In the genomic region with DNA sequence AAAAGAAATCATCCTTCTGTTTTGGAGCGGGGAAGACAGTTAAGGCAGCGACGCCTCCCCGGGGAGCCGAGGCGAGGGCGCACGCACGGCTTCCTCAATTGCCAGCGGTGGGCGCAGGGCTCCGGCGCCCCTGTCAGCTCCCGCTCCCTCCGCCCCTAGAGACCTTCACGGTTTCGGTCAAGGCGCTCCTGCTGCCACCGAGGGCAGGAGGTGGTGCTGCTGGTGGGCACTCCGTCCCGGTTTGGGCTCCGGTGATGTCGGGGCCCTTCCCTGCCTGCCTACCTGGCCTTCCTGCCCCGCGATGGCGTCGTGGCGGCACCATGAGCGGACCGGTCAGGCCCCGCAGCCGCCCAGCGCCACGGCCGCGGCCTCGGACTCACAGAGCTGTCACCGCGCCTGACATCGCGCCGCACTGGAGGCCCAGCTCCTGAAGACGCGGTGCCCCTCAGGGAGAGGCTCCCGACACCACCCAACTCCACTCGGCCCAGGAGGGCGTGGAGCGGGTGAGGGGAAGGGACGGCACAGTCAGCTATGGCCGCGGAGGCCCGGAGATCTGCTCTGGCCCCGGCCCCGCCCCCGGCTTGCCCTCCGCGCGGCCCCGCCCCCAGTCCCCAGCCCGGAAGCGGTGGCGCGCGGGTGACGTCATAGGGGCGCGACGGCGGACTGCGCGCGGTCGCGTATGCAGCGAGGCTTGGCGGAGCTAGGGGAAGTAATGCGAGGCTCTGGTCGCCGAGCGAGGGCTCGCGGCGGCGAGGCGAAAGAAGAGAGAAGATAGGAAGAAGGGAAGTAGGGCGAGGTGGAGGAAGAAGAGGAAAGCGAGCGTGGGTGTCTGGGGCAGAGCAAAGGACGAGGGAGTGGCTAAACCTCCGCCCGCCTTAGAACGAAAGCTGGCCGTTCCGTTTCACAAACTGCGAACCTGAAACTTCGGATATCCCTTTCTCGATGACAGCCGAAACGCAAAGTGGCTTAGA, we compare ENCODE assay signal across 8 cellular contexts. TPM values are rescaled to one million over a fixed set of nuclear protein-coding genes. Genes with fewer than 3 reads are reported as not detected.
A peak's percentile ranks its signal among the peaks of the same experiment; 100 is the strongest.
DNase-seq lines count a peak whose midpoint lies in the region; ATAC-seq and TF ChIP-seq lines count a peak whose summit lies in the region.

A gene with protein sequence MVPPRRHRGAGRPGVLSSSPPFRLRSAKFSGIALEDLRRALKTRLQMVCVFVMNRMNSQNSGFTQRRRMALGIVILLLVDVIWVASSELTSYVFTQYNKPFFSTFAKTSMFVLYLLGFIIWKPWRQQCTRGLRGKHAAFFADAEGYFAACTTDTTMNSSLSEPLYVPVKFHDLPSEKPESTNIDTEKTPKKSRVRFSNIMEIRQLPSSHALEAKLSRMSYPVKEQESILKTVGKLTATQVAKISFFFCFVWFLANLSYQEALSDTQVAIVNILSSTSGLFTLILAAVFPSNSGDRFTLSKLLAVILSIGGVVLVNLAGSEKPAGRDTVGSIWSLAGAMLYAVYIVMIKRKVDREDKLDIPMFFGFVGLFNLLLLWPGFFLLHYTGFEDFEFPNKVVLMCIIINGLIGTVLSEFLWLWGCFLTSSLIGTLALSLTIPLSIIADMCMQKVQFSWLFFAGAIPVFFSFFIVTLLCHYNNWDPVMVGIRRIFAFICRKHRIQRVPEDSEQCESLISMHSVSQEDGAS (minus strand): TSS at position 555 of the 971 bp plus-strand sequence. CDS start 233 bp downstream, at position 322.

- TF ChIP-seq CTCF in GM10248 (IDR thresholded peaks at IDR 0.05; ENCODE audit: control extremely low read depth, extremely low read depth, low read depth, missing control alignments), result no peak
- TF ChIP-seq CTCF in SK-N-SH (IDR thresholded peaks at IDR 0.05), result no peak; the same call in 1 of the 2 replicates
- TF ChIP-seq CTCF in suprapubic skin (IDR thresholded peaks at IDR 0.05), result no peak

- H3K4me1 ChIP-seq in SK-N-SH (ENCODE audit: control insufficient read depth in 1 of 2, insufficient read depth in 2 of 2, low read depth in 1 of 2, low read length in 1 of 2) (peaks cover 0 to 10% of the 10 kb centered on the region in 2 experiments; a peak in 3 of 4 replicates), suprapubic skin (peaks cover 27% of the 10 kb centered on the region)

- TF ChIP-seq POLR2A in suprapubic skin (IDR thresholded peaks at IDR 0.05), result peak; percentile 53 to 86

- H3K27ac ChIP-seq in SK-N-SH (ENCODE audit: low read depth in 2 of 2, low read length in 1 of 2) (peak within 1 kb of the TSS; percentile 86 to 93), suprapubic skin (peak within 1 kb of the TSS; percentile 94)

- TF ChIP-seq RAD21 in SK-N-SH (IDR thresholded peaks at IDR 0.05; ENCODE audit: low read length), result no peak

- CTCF ChIA-PET in GM10248 (lab: Yijun Ruan, JAX), result interaction anchor here (0.8 to 2.0 kb wide), 11 partner anchors 8 to 795 kb away, joined by 3 to 8 read pairs (median 3); no protein-coding TSS in a partner anchor
- CTCF ChIA-PET in SK-N-SH (lab: Yijun Ruan, JAX), result interaction anchor here (1.2 to 1.5 kb wide), 2 partner anchors 9 to 69 kb away, joined by 3 to 5 read pairs; no protein-coding TSS in a partner anchor

- peak; percentile 89 for ATAC-seq in HG02610 (IDR thresholded peaks at IDR 0.05; ENCODE audit: unreplicated experiment)

- H3K27me3 ChIP-seq in SK-N-SH (ENCODE audit: insufficient read depth) (no peaks in the 10 kb centered on the region), suprapubic skin (no peaks in the 10 kb centered on the region)

- POLR2A ChIA-PET in GM10248 (lab: Yijun Ruan, JAX), result interaction anchor here (0.6 to 1.1 kb wide), 3 partner anchors 27 to 130 kb away, joined by 3 to 4 read pairs (median 4); no protein-coding TSS in a partner anchor
- POLR2A ChIA-PET in SK-N-SH (lab: Yijun Ruan, JAX), result interaction anchor here (0.9 to 1.3 kb wide), 5 partner anchors 39 to 140 kb away, joined by 3 to 6 read pairs (median 3); a partner anchor contains a TSS

- H4K20me1 ChIP-seq in SK-N-SH (ENCODE audit: insufficient read depth), result peaks cover 9% of the 10 kb centered on the region; the same call in 1 of the 2 replicates

- peaks cover 17% of the 10 kb centered on the region for H3F3A ChIP-seq in SK-N-SH (replicated peaks; ENCODE audit: insufficient read depth)

- WGBS in SK-N-SH (ENCODE audit: low lambda C conversion rate), result under 1% methylated on average over 51 of the region's 99 CpGs
- WGBS in suprapubic skin, result 0% methylated on average over 44 of the region's 99 CpGs

- peak within 1 kb of the TSS; percentile 94 to 99 for H3K4me3 ChIP-seq in SK-N-SH (ENCODE audit: low read depth in 2 of 2, low read length in 1 of 2)
- H3K4me3 ChIP-seq in suprapubic skin, result peak within 1 kb of the TSS; percentile 81

- H2AFZ ChIP-seq in SK-N-SH (ENCODE audit: low read depth), result peak within 1 kb of the TSS; percentile 79

- peak within 1 kb of the TSS; percentile 92 for H3K9ac ChIP-seq in SK-N-SH

- peaks cover 59% of the 10 kb centered on the region for H3K79me2 ChIP-seq in SK-N-SH (ENCODE audit: insufficient read depth)

- H3K9me2 ChIP-seq in SK-N-SH, result no peaks in the 10 kb centered on the region

- H3K36me3 ChIP-seq in SK-N-SH (replicated peaks in 1 of 2; ENCODE audit: control insufficient read depth in 1 of 2, insufficient read depth in 2 of 2, low read length in 1 of 2), result peaks cover 5 to 21% of the 10 kb centered on the region in 2 experiments
- peaks cover 2% of the 10 kb centered on the region for H3K36me3 ChIP-seq in suprapubic skin

- DNase-seq in GM10248 (ENCODE audit: extremely low spot score), result peak; percentile 92
- DNase-seq in NCI-H1092 (lab: John Stamatoyannopoulos, UW), result peak; percentile 72
- peak; percentile 96 for DNase-seq in SK-N-SH
- peak; percentile 91 for DNase-seq in activated naive CD4-positive, alpha-beta T cell treated with anti-CD3 and anti-CD28 coated beads, Interleukin-2, amount 50 U/mL, for 16 hours
- peak; percentile 86 for DNase-seq in germinal center (ENCODE audit: low spot score)
- peak; percentile 90 for DNase-seq in occipital lobe (lab: John Stamatoyannopoulos, UW)
- peak; percentile 92 to 93 for DNase-seq in suprapubic skin (ENCODE audit: low spot score in 2 of 2)

- no peaks in the 10 kb centered on the region for H3K9me3 ChIP-seq in SK-N-SH
- no peaks in the 10 kb centered on the region for H3K9me3 ChIP-seq in suprapubic skin

- TF ChIP-seq EP300 in SK-N-SH (IDR thresholded peaks at IDR 0.05; ENCODE audit: borderline replicate concordance in 1 of 2, low read depth in 1 of 2, low read length in 1 of 2) (no peak), suprapubic skin (IDR thresholded peaks at IDR 0.05) (no peak)

- peak within 1 kb of the TSS; percentile 89 for H3K4me2 ChIP-seq in SK-N-SH

TF ChIP-seq in SK-N-SH, 30 proteins besides CTCF, POLR2A, EP300 and RAD21 (continues in another document):
- TF ChIP-seq GABPA (IDR thresholded peaks at IDR 0.05; ENCODE audit: low read depth) (peak; percentile 74), FOXJ3 (CRISPR knock-in tag; IDR thresholded peaks at IDR 0.05) (no peak), GATA2 (CRISPR knock-in tag; IDR thresholded peaks at IDR 0.05) (no peak), FOSL2 (IDR thresholded peaks at IDR 0.05; ENCODE audit: borderline replicate concordance, low read depth) (no peak), SIN3A (IDR thresholded peaks at IDR 0.05; ENCODE audit: borderline replicate concordance, low read depth, low read length) (no peak; the same call in 1 of the 2 replicates), TEAD4 (IDR thresholded peaks at IDR 0.05; ENCODE audit: borderline replicate concordance, insufficient read depth) (no peak), NRF1 (IDR thresholded peaks at IDR 0.05; ENCODE audit: low read depth, low read length) (no peak; the same call in 1 of the 2 replicates), RFX5 (IDR thresholded peaks at IDR 0.05; ENCODE audit: low read length) (no peak), ELF1 (IDR thresholded peaks at IDR 0.05) (peak; percentile 92), CHD2 (IDR thresholded peaks at IDR 0.05; ENCODE audit: low read length, partially characterized antibody) (peak; percentile 83), SMC3 (IDR thresholded peaks at IDR 0.05; ENCODE audit: low read depth, low read length) (no peak), EZH2phosphoT487 (IDR thresholded peaks at IDR 0.05; ENCODE audit: borderline replicate concordance, low read depth) (no peak), RXRA (IDR thresholded peaks at IDR 0.05; ENCODE audit: borderline replicate concordance, low read depth) (no peak), TCF12 (IDR thresholded peaks at IDR 0.05) (no peak; the same call in 1 of the 2 replicates), NFIC (IDR thresholded peaks at IDR 0.05; ENCODE audit: borderline replicate concordance) (no peak; the same call in 1 of the 2 replicates)
- TF ChIP-seq, protein P1, sequence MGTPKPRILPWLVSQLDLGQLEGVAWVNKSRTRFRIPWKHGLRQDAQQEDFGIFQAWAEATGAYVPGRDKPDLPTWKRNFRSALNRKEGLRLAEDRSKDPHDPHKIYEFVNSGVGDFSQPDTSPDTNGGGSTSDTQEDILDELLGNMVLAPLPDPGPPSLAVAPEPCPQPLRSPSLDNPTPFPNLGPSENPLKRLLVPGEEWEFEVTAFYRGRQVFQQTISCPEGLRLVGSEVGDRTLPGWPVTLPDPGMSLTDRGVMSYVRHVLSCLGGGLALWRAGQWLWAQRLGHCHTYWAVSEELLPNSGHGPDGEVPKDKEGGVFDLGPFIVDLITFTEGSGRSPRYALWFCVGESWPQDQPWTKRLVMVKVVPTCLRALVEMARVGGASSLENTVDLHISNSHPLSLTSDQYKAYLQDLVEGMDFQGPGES (IDR thresholded peaks at IDR 0.05; ENCODE audit: low read depth, low read length), result no peak
- TF ChIP-seq, protein P2, sequence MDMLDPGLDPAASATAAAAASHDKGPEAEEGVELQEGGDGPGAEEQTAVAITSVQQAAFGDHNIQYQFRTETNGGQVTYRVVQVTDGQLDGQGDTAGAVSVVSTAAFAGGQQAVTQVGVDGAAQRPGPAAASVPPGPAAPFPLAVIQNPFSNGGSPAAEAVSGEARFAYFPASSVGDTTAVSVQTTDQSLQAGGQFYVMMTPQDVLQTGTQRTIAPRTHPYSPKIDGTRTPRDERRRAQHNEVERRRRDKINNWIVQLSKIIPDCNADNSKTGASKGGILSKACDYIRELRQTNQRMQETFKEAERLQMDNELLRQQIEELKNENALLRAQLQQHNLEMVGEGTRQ (IDR thresholded peaks at IDR 0.05; ENCODE audit: borderline replicate concordance, low read depth, low read length), result no peak

RNA-seq across cellular contexts. Expression of the gene that starts here (rescaled TPM):
- polyA plus RNA-seq in SK-N-SH (2012; rRNA removed), result 16.8 and 26.7 TPM in 2 replicates
- polyA plus RNA-seq in SK-N-SH (2012; cell fraction: cytosol; rRNA removed), result 26.2 and 26.5 TPM in 2 replicates
- polyA plus RNA-seq in SK-N-SH (2012; cell fraction: nucleus; rRNA removed), result 11.1 and 25.7 TPM in 2 replicates
- 173 TPM for total RNA-seq in occipital lobe
- 100 to 1,000 TPM in 1 of 4 donors, 10 to 100 TPM in 3; 90.3 to 116 (median 96.4) TPM for total RNA-seq in suprapubic skin

Comparison
In these comparisons a context has a peak if more than half of its experiments do, and no peak if none do; other contexts are left out.
1. Peak in every context shown above with its lines: DNase-seq, ATAC-seq, H3K4me3 ChIP-seq and H3K27ac ChIP-seq.